In the genomic region with DNA sequence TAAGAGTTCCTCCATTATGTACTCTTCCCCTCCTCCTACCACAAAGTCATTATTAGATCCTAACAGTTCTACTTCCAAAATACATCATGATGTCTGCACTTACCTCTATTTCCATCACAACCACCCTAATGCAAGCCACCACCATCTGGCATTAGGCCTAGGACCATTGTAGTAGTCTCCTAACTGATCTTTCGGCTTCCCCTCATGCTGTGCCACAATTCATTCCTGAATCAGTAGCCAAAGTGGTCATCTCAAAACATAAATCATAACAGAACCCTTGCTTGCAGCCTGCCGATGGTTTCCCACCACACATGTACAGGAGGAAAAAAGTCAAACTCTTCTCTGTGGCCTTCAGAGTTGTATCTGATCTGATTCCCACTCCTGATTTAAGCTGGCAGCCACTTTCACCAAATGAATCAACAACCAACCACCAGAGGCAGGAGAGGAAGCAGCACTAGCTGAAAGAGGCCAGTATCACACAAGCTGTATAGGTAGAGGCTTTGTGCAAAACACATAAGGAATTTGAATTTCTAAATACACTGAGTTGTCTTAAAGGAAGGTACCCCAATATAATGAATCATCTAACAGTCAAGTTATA, we compare ENCODE assay signal across 13 cellular contexts. TPM values are rescaled to one million over a fixed set of nuclear protein-coding genes. Genes with fewer than 3 reads are reported as not detected.
DNase-seq lines count a peak whose midpoint lies in the region; ATAC-seq, FAIRE-seq and TF ChIP-seq lines count a peak whose summit lies in the region.
"Had no signal": no experiment of that assay in that cellular context is flagged by ENCODE, and none has a peak within 500 bp of the region (broad histone marks: within the 10 kb centered on the region; RNA-seq: fewer than 3 reads in every experiment).

No MANE protein-coding gene starts in this region.

- no peaks in the 10 kb centered on the region for H3K36me3 Mint-ChIP-seq in type B pancreatic cell

- TF ChIP-seq RAD21 in HepG2 (CRISPR knock-in tag; IDR thresholded peaks at IDR 0.05), result no peak

- intact Hi-C loops in HepG2 (cut with micrococcal nuclease; ENCODE audit: unreplicated experiment), result no loop called here
- intact Hi-C loops in right lobe of liver (cut with DNase I), result no loop called here
- intact Hi-C loops in left ventricle myocardium inferior (cut with micrococcal nuclease), result no loop called here
- intact Hi-C loops in body of pancreas (cut with DNase I), result no loop called here

- no peak overlapping the region for H3K4me3 ChIP-seq in HepG2 (replicated peaks in 1 of 3; ENCODE audit: insufficient read depth in 1 of 3, low read depth in 2 of 3, low read length in 3 of 3)
- no peak overlapping the region for H3K4me3 ChIP-seq in right lobe of liver
- no peak overlapping the region for H3K4me3 ChIP-seq in left ventricle myocardium inferior
- H3K4me3 ChIP-seq in body of pancreas, result no peak overlapping the region
- H3K4me3 ChIP-seq: esophagus muscularis mucosa, testis had no signal

- H3K27ac ChIP-seq in HepG2 (ENCODE audit: extremely low read length, insufficient read depth, low read length) (no peak overlapping the region), right lobe of liver (no peak overlapping the region), left ventricle myocardium inferior (replicated peaks) (no peak overlapping the region), body of pancreas (no peak overlapping the region)
- H3K27ac ChIP-seq: esophagus muscularis mucosa, testis had no signal

- no peak overlapping the region for H3K4me3 Mint-ChIP-seq in type B pancreatic cell
- H3K4me3 Mint-ChIP-seq: B cell had no signal

- peak overlapping the region; percentile 3 for H3K27ac Mint-ChIP-seq in type B pancreatic cell
- H3K27ac Mint-ChIP-seq: B cell had no signal

- BruUV-seq in HepG2 (replicated peaks; lab: Mats Ljungman, UMichigan), result no TSS peak

- WGBS in HepG2 (ENCODE audit: low lambda C conversion rate), result 92% methylated on average over 2 of the region's 2 CpGs
- 94% methylated on average over 2 of the region's 2 CpGs for WGBS in right lobe of liver (ENCODE audit: insufficient coverage, low coverage, low lambda C conversion rate, missing lambda C conversion rate)
- 67 to 78% methylated on average over 2 of the region's 2 CpGs for WGBS in body of pancreas, 2 donors

- no peaks in the 10 kb centered on the region for H3K9me3 ChIP-seq in HepG2 (ENCODE audit: low read length)
- no peaks in the 10 kb centered on the region for H3K9me3 ChIP-seq in right lobe of liver
- peaks cover 13% of the 10 kb centered on the region for H3K9me3 ChIP-seq in left ventricle myocardium inferior (replicated peaks)
- H3K9me3 ChIP-seq in body of pancreas, result no peaks in the 10 kb centered on the region
- H3K9me3 ChIP-seq: esophagus muscularis mucosa, testis had no signal

- peaks cover 19% of the 10 kb centered on the region for H3K9me3 Mint-ChIP-seq in type B pancreatic cell

- peak; percentile 40; the same call in 1 of the 3 replicates for ATAC-seq in HepG2
- ATAC-seq in right lobe of liver, result no peak
- ATAC-seq in HG02885 (IDR thresholded peaks at IDR 0.05; ENCODE audit: poor library complexity, unreplicated experiment), result peak; percentile 79
- no peak for ATAC-seq in body of pancreas

- no peak overlapping the region for H2AFZ ChIP-seq in HepG2 (ENCODE audit: low read length)

- DNase-seq in HepG2 (ENCODE audit: low spot score), result no peak
- DNase-seq in right lobe of liver, result no peak
- peak; percentile 46 to 56 for DNase-seq in activated T-cell treated with anti-CD3 and anti-CD28 coated beads, Interleukin-2, amount 50 U/mL, for 48 hours
- no peak for DNase-seq in type B pancreatic cell (ENCODE audit: extremely low spot score, unreplicated experiment)
- no peak for DNase-seq in left ventricle myocardium inferior
- no peak for DNase-seq in SKM-1 treated with dmso at 0.1 percent for 144 hours (lab: John Stamatoyannopoulos, UW; ENCODE audit: unreplicated experiment)
- no peak for DNase-seq in body of pancreas
- DNase-seq: activated CD8-positive, alpha-beta memory T cell treated with anti-CD3 and anti-CD28 coated beads, Interleukin-2, amount 50 U/mL, for 4 hours; NCI-H187; testis had no signal

- H3K4me2 ChIP-seq in HepG2 (ENCODE audit: low read depth, low read length), result no peak overlapping the region

- no peaks in the 10 kb centered on the region for H3K4me1 ChIP-seq in HepG2 (ENCODE audit: insufficient read depth, low read length)
- no peaks in the 10 kb centered on the region for H3K4me1 ChIP-seq in right lobe of liver
- no peaks in the 10 kb centered on the region for H3K4me1 ChIP-seq in left ventricle myocardium inferior
- H3K4me1 ChIP-seq in body of pancreas, result no peaks in the 10 kb centered on the region
- H3K4me1 ChIP-seq: testis had no signal

- CTCF ChIA-PET in HepG2 (lab: Yijun Ruan, JAX; ENCODE audit: low intra/inter-chr PET ratio, low total read pairs), result no interaction called here

- TF ChIP-seq EP300 in HepG2 (IDR thresholded peaks at IDR 0.05; ENCODE audit: low read depth in 2 of 2, low read length in 2 of 2) (no peak), HepG2 (CRISPR knock-in tag; IDR thresholded peaks at IDR 0.05; ENCODE audit: borderline replicate concordance) (no peak)

- no peak overlapping the region for H3K9ac ChIP-seq in HepG2 (ENCODE audit: insufficient read depth, low read depth, low read length)

- H4K20me1 ChIP-seq in HepG2 (ENCODE audit: insufficient read depth, low read length), result no peaks in the 10 kb centered on the region

- H3K36me3 ChIP-seq in HepG2 (replicated peaks in 1 of 2; ENCODE audit: control insufficient read depth in 1 of 2, insufficient read depth in 2 of 2, low read length in 2 of 2) (no peaks in the 10 kb centered on the region), right lobe of liver (no peaks in the 10 kb centered on the region), left ventricle myocardium inferior (no peaks in the 10 kb centered on the region), body of pancreas (replicated peaks in 1 of 2; ENCODE audit: insufficient read depth in 1 of 2, low read depth in 2 of 2) (no peaks in the 10 kb centered on the region)
- H3K36me3 ChIP-seq: esophagus muscularis mucosa had no signal

- FAIRE-seq in HepG2 (lab: Jason Lieb, UNC), result no peak

- in situ Hi-C loops in HepG2 (cut with HindIII; ENCODE audit: extremely low pct_ligation_motif_present, low pct_unique_long_range_greater_than_20kb), result no loop called here

- POLR2A ChIA-PET in HepG2 (lab: Yijun Ruan, JAX), result no interaction called here

- H3K79me2 ChIP-seq in HepG2 (ENCODE audit: insufficient read depth, low read length), result no peaks in the 10 kb centered on the region

- no peak for TF ChIP-seq CTCF in HepG2 (CRISPR knock-in tag; IDR thresholded peaks at IDR 0.05)
- no peak for TF ChIP-seq CTCF in right lobe of liver (IDR thresholded peaks at IDR 0.05)
- no peak for TF ChIP-seq CTCF in type B pancreatic cell (conservative IDR thresholded peaks at IDR 0.05)
- no peak for TF ChIP-seq CTCF in left ventricle myocardium inferior (IDR thresholded peaks at IDR 0.05; ENCODE audit: borderline replicate concordance)
- TF ChIP-seq CTCF in body of pancreas (IDR thresholded peaks at IDR 0.05), result no peak

- H3K27me3 Mint-ChIP-seq in type B pancreatic cell, result no peaks in the 10 kb centered on the region

- H3K4me1 Mint-ChIP-seq in type B pancreatic cell (ENCODE audit: unreplicated experiment), result no peaks in the 10 kb centered on the region
- H3K4me1 Mint-ChIP-seq: B cell had no signal

- TF ChIP-seq POLR2A in HepG2 (IDR thresholded peaks at IDR 0.05; ENCODE audit: insufficient read depth in 1 of 2, low read depth in 2 of 2, low read length in 2 of 2) (no peak), right lobe of liver (IDR thresholded peaks at IDR 0.05) (no peak), body of pancreas (IDR thresholded peaks at IDR 0.05) (no peak)

- H3K27me3 ChIP-seq in HepG2 (ENCODE audit: control insufficient read depth in 1 of 2, insufficient read depth in 2 of 2, low read length in 2 of 2) (no peaks in the 10 kb centered on the region), right lobe of liver (no peaks in the 10 kb centered on the region), left ventricle myocardium inferior (ENCODE audit: low read depth) (no peaks in the 10 kb centered on the region), body of pancreas (no peaks in the 10 kb centered on the region)
- H3K27me3 ChIP-seq: esophagus muscularis mucosa, testis had no signal

TF ChIP-seq in HepG2, 621 proteins besides CTCF, POLR2A, EP300 and RAD21:
- TF ChIP-seq ZNF329 (CRISPR knock-in tag; IDR thresholded peaks at IDR 0.05; ENCODE audit: low read depth) (no peak), ZNF777 (CRISPR knock-in tag; IDR thresholded peaks at IDR 0.05) (no peak), TCF7 (IDR thresholded peaks at IDR 0.05; ENCODE audit: low read depth) (no peak), HNRNPK (IDR thresholded peaks at IDR 0.05; ENCODE audit: low read depth, low read length, poor library complexity, severe bottlenecking) (no peak), SKI (IDR thresholded peaks at IDR 0.05; ENCODE audit: partially characterized antibody) (no peak), ZNF33B (CRISPR knock-in tag; IDR thresholded peaks at IDR 0.05) (no peak)

RNA-seq across cellular contexts. Expression of gene FAM184A, which starts 26.1 kb away (rescaled TPM):
- total RNA-seq in HepG2 (2016; rRNA removed; fragmentation: Illumina TruSeq; extraction: Trizol) (16.0 and 18.0 TPM in 2 replicates), right lobe of liver (1 to 10 TPM; 2.5 to 5.0 (median 3.2) TPM), type B pancreatic cell (ENCODE audit: low replicate concordance) (3.4 and 7.5 TPM in 2 replicates), left ventricle myocardium inferior (0.93 TPM), body of pancreas (1 to 10 TPM; 6.5 to 9.9 TPM)
- 4.4 and 5.4 TPM in 2 replicates for total RNA-seq in HepG2 (2016; cell fraction: cytosol; rRNA removed; fragmentation: Illumina TruSeq; extraction: Trizol; ENCODE audit: low read depth)
- 16.1 and 16.7 TPM in 2 replicates for total RNA-seq in HepG2 (2016; cell fraction: insoluble cytoplasmic fraction; rRNA removed; fragmentation: Illumina TruSeq; extraction: Trizol)
- total RNA-seq in HepG2 (2016; cell fraction: membrane; rRNA removed; fragmentation: Illumina TruSeq; extraction: Trizol), result 7.8 and 11.8 TPM in 2 replicates
- 29.6 and 31.1 TPM in 2 replicates for total RNA-seq in HepG2 (2016; cell fraction: nucleus; rRNA removed; fragmentation: Illumina TruSeq; extraction: Trizol)
- polyA plus RNA-seq in HepG2 (2011; rRNA removed), result 6.5 and 7.0 TPM in 2 replicates
- 2.1 and 3.1 TPM in 2 replicates for polyA plus RNA-seq in HepG2 (2011; cell fraction: cytosol; rRNA removed)
- 4.9 and 7.2 TPM in 2 replicates for polyA plus RNA-seq in HepG2 (2011; cell fraction: nucleus; rRNA removed)
- polyA plus RNA-seq in HepG2 (2012), result 6.3 and 6.4 TPM in 2 replicates
- 2.1 and 2.3 TPM in 2 replicates for polyA plus RNA-seq in HepG2 (2016; cell fraction: cytosol; fragmentation: Illumina TruSeq; extraction: Trizol; ENCODE audit: low read depth)
- polyA plus RNA-seq in HepG2 (2016; cell fraction: insoluble cytoplasmic fraction; fragmentation: Illumina TruSeq; extraction: Trizol; ENCODE audit: low read depth), result 14.2 and 15.0 TPM in 2 replicates
- polyA plus RNA-seq in HepG2 (2016; cell fraction: membrane; fragmentation: Illumina TruSeq; extraction: Trizol; ENCODE audit: low read depth), result 4.0 and 5.0 TPM in 2 replicates
- 23.3 and 27.1 TPM in 2 replicates for polyA plus RNA-seq in HepG2 (2016; cell fraction: nucleus; fragmentation: Illumina TruSeq; extraction: Trizol; ENCODE audit: insufficient read depth, low read depth)
- 1.5 TPM in 1 of 2 replicates, not detected in the other for polyA minus RNA-seq in HepG2 (2011; rRNA and poly(A)+ RNA removed; ENCODE audit: low replicate concordance)
- polyA minus RNA-seq in HepG2 (2011; cell fraction: cytosol; rRNA and poly(A)+ RNA removed), result 2.9 and 3.9 TPM in 2 replicates
- polyA minus RNA-seq in HepG2 (2011; cell fraction: nucleus; rRNA and poly(A)+ RNA removed), result 17.5 and 24.4 TPM in 2 replicates

Comparison
In these comparisons a context has a peak if more than half of its experiments do, and no peak if none do; other contexts are left out.
1. ATAC-seq: peak in HepG2 (single experiment) and HG02885 (single experiment); none in right lobe of liver (0 of 4) and body of pancreas (single experiment).
2. DNase-seq: peak in activated T-cell treated with anti-CD3 and anti-CD28 coated beads, Interleukin-2, amount 50 U/mL, for 48 hours (2 of 2); none in HepG2 (single experiment), right lobe of liver (0 of 3), type B pancreatic cell (single experiment), left ventricle myocardium inferior (single experiment), SKM-1 treated with dmso at 0.1 percent for 144 hours (single experiment) and body of pancreas (0 of 4).